Comparison of ENCODE assay signal across 17 cellular contexts in genomic region chr1:51072040-51072439, GRCh38. TPM values are rescaled to one million over a fixed set of nuclear protein-coding genes. Genes with fewer than 3 reads are reported as not detected.
A peak's percentile ranks its signal among the peaks of the same experiment; 100 is the strongest.
DNase-seq lines count a peak whose midpoint lies in the region; ATAC-seq and TF ChIP-seq lines count a peak whose summit lies in the region.
"Had no signal": no experiment of that assay in that cellular context is flagged by ENCODE, and none has a peak within 500 bp of the region (broad histone marks: within the 10 kb centered on the region; RNA-seq: fewer than 3 reads in every experiment).

No MANE protein-coding gene starts in this region.

- no peak overlapping the region for H4K91ac ChIP-seq in neuronal stem cell (ENCODE audit: low read depth, low read length, poor library complexity)

- WGBS in neuronal stem cell (ENCODE audit: extremely low coverage in 2 of 2, insufficient read length in 2 of 2, insufficient replicate concordance in 1 of 2), 2 donors, result no CpG with 5 or more reads among the region's 16 CpGs

- no peak for ATAC-seq in Right ventricle myocardium inferior

- no peak overlapping the region for H2AFZ ChIP-seq in neuronal stem cell (ENCODE audit: low read length)

- H3K9ac ChIP-seq in neuronal stem cell (ENCODE audit: low read depth, low read length, poor library complexity), result no peak overlapping the region
- H3K9ac ChIP-seq: SK-N-SH had no signal

- no peak overlapping the region for H2BK120ac ChIP-seq in neuronal stem cell (ENCODE audit: low read depth, low read length)

- H3K9me3 ChIP-seq in Peyer's patch, result no peaks in the 10 kb centered on the region
- no peaks in the 10 kb centered on the region for H3K9me3 ChIP-seq in neuronal stem cell (replicated peaks in 1 of 2; ENCODE audit: control insufficient read depth in 2 of 2, insufficient read depth in 1 of 2, low read depth in 1 of 2, low read length in 2 of 2)
- H3K9me3 ChIP-seq: SK-N-SH had no signal

- H3K36me3 ChIP-seq in Peyer's patch, result no peaks in the 10 kb centered on the region
- no peaks in the 10 kb centered on the region for H3K36me3 ChIP-seq in neuronal stem cell (replicated peaks in 1 of 2; ENCODE audit: control insufficient read depth in 2 of 2, insufficient read depth in 2 of 2, low read length in 2 of 2)

- no peak overlapping the region for H2BK5ac ChIP-seq in neuronal stem cell (ENCODE audit: low read length)

- H3K18ac ChIP-seq in neuronal stem cell (ENCODE audit: low read length), result no peak overlapping the region

- H2BK12ac ChIP-seq in neuronal stem cell (ENCODE audit: low read length), result no peak overlapping the region

- H3K23ac ChIP-seq in neuronal stem cell (ENCODE audit: low read depth, low read length, poor library complexity), result no peak overlapping the region

- no peaks in the 10 kb centered on the region for H3K27me3 ChIP-seq in Peyer's patch
- no peaks in the 10 kb centered on the region for H3K27me3 ChIP-seq in neuronal stem cell (ENCODE audit: control insufficient read depth in 3 of 3, insufficient read depth in 3 of 3, low read depth in 1 of 3, low read length in 3 of 3)

- H2AK5ac ChIP-seq in neuronal stem cell (ENCODE audit: low read depth, low read length), result peak overlapping the region; percentile 25

- no peak for TF ChIP-seq CTCF in Peyer's patch (IDR thresholded peaks at IDR 0.05)
- TF ChIP-seq CTCF in epithelial cell of esophagus (IDR thresholded peaks at IDR 0.05; ENCODE audit: insufficient read depth, low read depth, low read length, missing control alignments), result no peak

- no peak for TF ChIP-seq POLR2A in Peyer's patch (IDR thresholded peaks at IDR 0.05)

- intact Hi-C loops in Right ventricle myocardium inferior (cut with DNase I), result no loop called here

- no peak overlapping the region for H3K4me2 ChIP-seq in neuronal stem cell (ENCODE audit: insufficient read depth, low read length, poor library complexity, severe bottlenecking)
- H3K4me2 ChIP-seq: SK-N-SH had no signal

- H3K27ac ChIP-seq in Peyer's patch, result no peak overlapping the region
- H3K27ac ChIP-seq in neuronal stem cell (replicated peaks; ENCODE audit: low read length), result no peak overlapping the region

- peak; percentile 12 for DNase-seq in HuH-7.5 (ENCODE audit: low spot score)
- DNase-seq in Peyer's patch, result peak in 2 of 3 donors; percentile 52 to 62
- DNase-seq in epithelial cell of esophagus (ENCODE audit: low read depth), result peak; percentile 60
- DNase-seq in neuronal stem cell (ENCODE audit: low spot score), result no peak
- DNase-seq in anterior cingulate cortex (lab: John Stamatoyannopoulos, UW), result no peak
- no peak for DNase-seq in superior temporal gyrus (ENCODE audit: extremely low spot score)
- no peak for DNase-seq in Right ventricle myocardium inferior (ENCODE audit: missing footprints)
- DNase-seq: ACHN, AML-193, COR-L47, DMS153, EL, NCI-H187 treated with DMSO at 0.1 percent for 48 hours, NCI-H69, OCI-M1, SK-N-SH had no signal

- no peak overlapping the region for H3K4ac ChIP-seq in neuronal stem cell (ENCODE audit: low read length)

- no peaks in the 10 kb centered on the region for H3K4me1 ChIP-seq in Peyer's patch
- H3K4me1 ChIP-seq in neuronal stem cell (ENCODE audit: control insufficient read depth in 2 of 2, insufficient read depth in 1 of 2, low read depth in 1 of 2, low read length in 2 of 2), result no peaks in the 10 kb centered on the region

- H3K14ac ChIP-seq in neuronal stem cell (ENCODE audit: low read length), result no peak overlapping the region

- no peak overlapping the region for H4K8ac ChIP-seq in neuronal stem cell (ENCODE audit: low read depth, low read length)

- H2BK15ac ChIP-seq in neuronal stem cell (ENCODE audit: low read length), result no peak overlapping the region

- H3K4me3 ChIP-seq in Peyer's patch (no peak overlapping the region), epithelial cell of esophagus (ENCODE audit: low read length) (no peak overlapping the region), neuronal stem cell (ENCODE audit: low read length in 2 of 2) (no peak overlapping the region)

- no peaks in the 10 kb centered on the region for H3K79me1 ChIP-seq in neuronal stem cell (ENCODE audit: low read depth, low read length)

RNA-seq across cellular contexts. Expression of gene C1orf185, which starts 30.0 kb away (rescaled TPM):
- total RNA-seq in Peyer's patch (not detected), Right ventricle myocardium inferior (not detected)
- not detected for polyA plus RNA-seq in neuronal stem cell (2013, experiment 1 of 2)
- not detected for polyA plus RNA-seq in neuronal stem cell (2013, experiment 2 of 2)
- total RNA-seq: LHCN-M2 had no signal
- polyA plus RNA-seq: SK-N-SH had no signal

Comparison
In these comparisons a context has a peak if more than half of its experiments do, and no peak if none do; other contexts are left out.
1. DNase-seq: peak in HuH-7.5 (single experiment), Peyer's patch (2 of 3) and epithelial cell of esophagus (single experiment); none in neuronal stem cell (single experiment), anterior cingulate cortex (0 of 58), superior temporal gyrus (single experiment) and Right ventricle myocardium inferior (single experiment).